In the genomic region with DNA sequence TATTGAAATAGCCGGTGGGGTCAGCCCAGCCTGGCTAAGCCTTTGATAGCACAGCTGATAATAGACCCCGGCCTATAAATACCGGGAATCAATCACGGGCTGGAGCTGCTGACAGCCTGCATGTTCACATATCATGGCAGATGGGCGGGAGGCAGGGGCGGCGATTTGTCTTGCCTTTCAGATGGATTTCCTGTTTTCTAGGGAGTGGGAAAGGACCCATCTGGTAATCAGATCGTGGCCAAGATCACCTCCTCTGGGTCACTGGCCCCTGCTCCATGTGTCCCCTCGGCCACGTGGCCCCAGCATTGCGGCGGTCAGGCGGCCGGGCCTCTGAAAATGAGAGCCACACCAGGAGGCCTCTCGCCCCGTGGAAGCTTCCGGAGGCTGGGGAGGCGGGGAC, we compare ENCODE assay signal across 22 cellular contexts. TPM values are rescaled to one million over a fixed set of nuclear protein-coding genes. Genes with fewer than 3 reads are reported as not detected.
"Had no signal": no experiment of that assay in that cellular context is flagged by ENCODE, and none has a peak within 500 bp of the region (broad histone marks: within the 10 kb centered on the region; RNA-seq: fewer than 3 reads in every experiment).

No MANE protein-coding gene starts in this region.

- H3K27me3 ChIP-seq: tibial nerve, uterus had no signal

- H3K4me3 ChIP-seq: lower lobe of right lung, skin epidermis, tibial nerve, uterus had no signal

- H3K36me3 ChIP-seq: lower lobe of right lung, tibial nerve, uterus had no signal

- ATAC-seq: activated T-helper 17 cell treated with anti-CD3 and anti-CD28 coated beads, Interleukin-2, amount 50 U/mL, for 72 hours; effector memory CD8-positive, alpha-beta T cell; left colon; lower lobe of right lung; right cardiac atrium had no signal

- H3K27ac Mint-ChIP-seq: activated CD4-positive, alpha-beta memory T cell treated with anti-CD3 and anti-CD28 coated beads for 36 hours; activated naive CD8-positive, alpha-beta T cell treated with anti-CD3 and anti-CD28 coated beads for 36 hours; activated T-helper 17 cell treated with anti-CD3 and anti-CD28 coated beads, Interleukin-2, amount 50 U/mL, for 72 hours; effector memory CD8-positive, alpha-beta T cell; progenitor cell of endocrine pancreas; stimulated activated naive CD8-positive, alpha-beta T cell treated with anti-CD3 and anti-CD28 coated beads, Interleukin-15, Interleukin-2, amounts not matched to agents 100 ng/mL and 50 ng/mL, for 24 hours had no signal

- H3K4me1 ChIP-seq: lower lobe of right lung, tibial nerve, uterus had no signal

- H3K27ac ChIP-seq: epithelial cell of prostate, lower lobe of right lung, skin epidermis, tibial nerve, uterus had no signal

- H3K9me3 ChIP-seq: lower lobe of right lung, uterus had no signal

- H3K27me3 Mint-ChIP-seq: activated CD4-positive, alpha-beta memory T cell treated with anti-CD3 and anti-CD28 coated beads for 36 hours; activated naive CD8-positive, alpha-beta T cell treated with anti-CD3 and anti-CD28 coated beads for 36 hours; stimulated activated naive CD8-positive, alpha-beta T cell treated with anti-CD3 and anti-CD28 coated beads, Interleukin-15, Interleukin-2, amounts not matched to agents 100 ng/mL and 50 ng/mL, for 24 hours had no signal

- H3K4me1 Mint-ChIP-seq: activated naive CD8-positive, alpha-beta T cell treated with anti-CD3 and anti-CD28 coated beads for 36 hours had no signal

- DNase-seq: activated CD4-positive, alpha-beta memory T cell treated with anti-CD3 and anti-CD28 coated beads for 36 hours; activated naive CD4-positive, alpha-beta T cell; activated naive CD8-positive, alpha-beta T cell treated with anti-CD3 and anti-CD28 coated beads for 36 hours; amniotic stem cell; effector memory CD8-positive, alpha-beta T cell; foreskin fibroblast; hypothalamus; islet precursor cell; left colon; lower lobe of right lung; nephron progenitor cell; right cardiac atrium; stimulated activated CD4-positive, alpha-beta T cell treated with anti-CD3 and anti-CD28 coated beads, Interleukin-2, amount 100 ng/mL, for 48 hours; T1000; uterus had no signal

- H3K36me3 Mint-ChIP-seq: activated naive CD8-positive, alpha-beta T cell treated with anti-CD3 and anti-CD28 coated beads for 36 hours had no signal

- H3K4me3 Mint-ChIP-seq: activated CD4-positive, alpha-beta memory T cell treated with anti-CD3 and anti-CD28 coated beads for 36 hours; activated naive CD8-positive, alpha-beta T cell treated with anti-CD3 and anti-CD28 coated beads for 36 hours; activated T-helper 17 cell treated with anti-CD3 and anti-CD28 coated beads, Interleukin-2, amount 50 U/mL, for 72 hours; effector memory CD8-positive, alpha-beta T cell; nephron progenitor cell; stimulated activated naive CD8-positive, alpha-beta T cell treated with anti-CD3 and anti-CD28 coated beads, Interleukin-15, Interleukin-2, amounts not matched to agents 100 ng/mL and 50 ng/mL, for 24 hours had no signal

RNA-seq across cellular contexts. Expression of gene SMIM38, which starts 36.5 kb away (rescaled TPM):
- total RNA-seq: dermis microvascular lymphatic vessel endothelial cell, lower lobe of right lung had no signal
